Comparison of ENCODE assay signal across 1 cellular context in genomic region chr12:19131020-19131431, GRCh38.
TF ChIP-seq lines count a peak whose summit lies in the region.

No MANE protein-coding gene starts in this region.

TF ChIP-seq in K562, 482 proteins besides CTCF, POLR2A, EP300 and RAD21 (continued from another document):
- TF ChIP-seq ZBTB40 (IDR thresholded peaks at IDR 0.05) (0 out of 2 replicates have a peak, but pooled peaks have one; percentile 44), ZBTB40 (CRISPR knock-in tag; IDR thresholded peaks at IDR 0.05) (no peak), MNT (conservative IDR thresholded peaks at IDR 0.05) (peak in 1 of 2 experiments; percentile 50; a peak in 1 of 4 replicates), FOXK2 (conservative IDR thresholded peaks at IDR 0.05 in 1 of 2, IDR thresholded peaks at IDR 0.05 in 1 of 2; ENCODE audit: low read depth in 2 of 2) (peak; percentile 75 to 78), FOXA3 (CRISPR knock-in tag; conservative IDR thresholded peaks at IDR 0.05 in 1 of 2, IDR thresholded peaks at IDR 0.05 in 1 of 2) (peak; percentile 34 to 65; a peak in 1 of 4 replicates)
